6 cellular contexts compared by ENCODE assay signal in genomic region chr10:91807264-91807663, GRCh38. TPM values are rescaled to one million over a fixed set of nuclear protein-coding genes. Genes with fewer than 3 reads are reported as not detected.
DNase-seq lines count a peak whose midpoint lies in the region; ATAC-seq, FAIRE-seq and TF ChIP-seq lines count a peak whose summit lies in the region.
"Not testable (repeated sequence)": the region's sequence is repeated elsewhere in the genome, so short reads cannot be mapped to it uniquely, and the experiment has no call there.

No MANE protein-coding gene starts in this region.

- H3K9ac ChIP-seq in K562 (ENCODE audit: insufficient read depth in 1 of 2, low read depth in 2 of 2, low read length in 2 of 2): not testable (repeated sequence)

- not testable (repeated sequence) for H3K27me3 ChIP-seq in K562 (ENCODE audit: control insufficient read depth in 2 of 2, insufficient read depth in 2 of 2, low read length in 2 of 2); psoas muscle (ENCODE audit: insufficient read depth in 3 of 3, low read length in 2 of 3)

- peak; percentile 67 for FAIRE-seq in GM12892 (lab: Jason Lieb, UNC)
- not testable (repeated sequence) for FAIRE-seq in K562 (lab: Jason Lieb, UNC)

- peaks cover 45% of the 10 kb centered on the region for H3K36me3 Mint-ChIP-seq in activated T-helper 2 cell treated with anti-CD3 and anti-CD28 coated beads, Interferon-gamma antibody, Interleukin-2, Interleukin-4, amounts not matched to agents 10 μg/mL and 5 μg/mL and 100 μg/mL, durations not matched to agents 14 hours and 24 hours and 36 hours (ENCODE audit: low read depth)
- not testable (repeated sequence) for H3K36me3 Mint-ChIP-seq in natural killer cell

- H2AFZ ChIP-seq in K562 (ENCODE audit: low read depth, low read length): not testable (repeated sequence)

- H3K9me1 ChIP-seq in K562 (ENCODE audit: control insufficient read depth, insufficient read depth, low read length): not testable (repeated sequence)

- H3K27ac Mint-ChIP-seq in activated T-helper 2 cell treated with anti-CD3 and anti-CD28 coated beads, Interferon-gamma antibody, Interleukin-2, Interleukin-4, amounts not matched to agents 10 μg/mL and 5 μg/mL and 100 μg/mL, durations not matched to agents 14 hours and 24 hours and 36 hours: peak overlapping the region; percentile 17
- H3K27ac Mint-ChIP-seq in natural killer cell: not testable (repeated sequence)

- ATAC-seq in K562: peak; percentile 65
- peak; percentile 15 for ATAC-seq in esophagus mucosa
- ATAC-seq in natural killer cell: peak in 2 of 3 donors; percentile 43 to 46
- peak in 1 of 4 donors; percentile 37 for ATAC-seq in psoas muscle

- not testable (repeated sequence) for TF ChIP-seq POLR2A in GM12892 (IDR thresholded peaks at IDR 0.05; ENCODE audit: low read depth, low read length); K562 (conservative IDR thresholded peaks at IDR 0.05)

- POLR2A ChIA-PET in K562 (lab: Yijun Ruan, JAX): interaction anchor here (1.1 kb wide), 1 partner anchor 9 kb away, joined by 3 read pairs; the partner anchor contains the start of gene TNKS2

- H3K4me3 Mint-ChIP-seq in activated T-helper 2 cell treated with anti-CD3 and anti-CD28 coated beads, Interferon-gamma antibody, Interleukin-2, Interleukin-4, amounts not matched to agents 10 μg/mL and 5 μg/mL and 100 μg/mL, durations not matched to agents 14 hours and 24 hours and 36 hours (ENCODE audit: low read depth); natural killer cell: not testable (repeated sequence)

- 94% methylated on average over 10 of the region's 14 CpGs for WGBS in K562 (ENCODE audit: insufficient coverage, low coverage, missing lambda C conversion rate)
- WGBS in psoas muscle, 3 donors: 63 to 77% (median 72%) methylated on average over 13 to 14 of the region's 14 CpGs

- not testable (repeated sequence) for H3K9me3 Mint-ChIP-seq in activated T-helper 2 cell treated with anti-CD3 and anti-CD28 coated beads, Interferon-gamma antibody, Interleukin-2, Interleukin-4, amounts not matched to agents 10 μg/mL and 5 μg/mL and 100 μg/mL, durations not matched to agents 14 hours and 24 hours and 36 hours; natural killer cell

- not testable (repeated sequence) for H3K4me1 ChIP-seq in K562 (replicated peaks in 1 of 2; ENCODE audit: control insufficient read depth in 2 of 2, insufficient read depth in 2 of 2, low read length in 2 of 2)
- peaks cover 74% of the 10 kb centered on the region for H3K4me1 ChIP-seq in psoas muscle

- not testable (repeated sequence) for BruUV-seq in K562 (replicated peaks; lab: Mats Ljungman, UMichigan)

- peaks cover 33% of the 10 kb centered on the region for H3K4me1 Mint-ChIP-seq in activated T-helper 2 cell treated with anti-CD3 and anti-CD28 coated beads, Interferon-gamma antibody, Interleukin-2, Interleukin-4, amounts not matched to agents 10 μg/mL and 5 μg/mL and 100 μg/mL, durations not matched to agents 14 hours and 24 hours and 36 hours (ENCODE audit: low read depth)
- peaks cover 57 to 62% of the 10 kb centered on the region in 2 donors for H3K4me1 Mint-ChIP-seq in natural killer cell

- H4K20me1 ChIP-seq in K562 (replicated peaks; ENCODE audit: control insufficient read depth, insufficient read depth, low read length): not testable (repeated sequence)

- peaks cover 49% of the 10 kb centered on the region for H3K79me2 ChIP-seq in K562 (ENCODE audit: control insufficient read depth, insufficient read depth, low read length)

- TF ChIP-seq EP300 in K562 (IDR thresholded peaks at IDR 0.05; ENCODE audit: low read length): not testable (repeated sequence)

- H3K36me3 ChIP-seq in K562 (ENCODE audit: control insufficient read depth, insufficient read depth, low read length) (peaks cover 45% of the 10 kb centered on the region), psoas muscle (ENCODE audit: insufficient read depth in 1 of 2, low read depth in 1 of 2) (peaks cover 7 to 37% of the 10 kb centered on the region in 2 donors)

- H3K27ac ChIP-seq in K562 (ENCODE audit: extremely low read depth, low read depth, low read length): not testable (repeated sequence)
- peak overlapping the region; percentile 27 for H3K27ac ChIP-seq in psoas muscle

- TF ChIP-seq RAD21 in K562 (CRISPR knock-in tag; conservative IDR thresholded peaks at IDR 0.05 in 1 of 2, IDR thresholded peaks at IDR 0.05 in 1 of 2): not testable (repeated sequence)

- intact Hi-C loops in activated T-helper 2 cell treated with anti-CD3 and anti-CD28 coated beads, Interferon-gamma antibody, Interleukin-2, Interleukin-4, amounts not matched to agents 10 μg/mL and 5 μg/mL and 100 μg/mL, durations not matched to agents 14 hours and 24 hours and 36 hours (cut with micrococcal nuclease); K562 (cut with micrococcal nuclease); natural killer cell (cut with micrococcal nuclease); psoas muscle (cut with DNase I): not testable (repeated sequence)

- not testable (repeated sequence) for H3K4me2 ChIP-seq in K562 (ENCODE audit: insufficient read depth, low read length)

- DNase-seq in GM12892 (ENCODE audit: insufficient read length); activated T-helper 2 cell treated with anti-CD3 and anti-CD28 coated beads, Interferon-gamma antibody, Interleukin-2, Interleukin-4, amounts not matched to agents 10 μg/mL and 5 μg/mL and 100 μg/mL, durations not matched to agents 14 hours and 24 hours and 36 hours (ENCODE audit: low spot score); K562 (ENCODE audit: extremely low read depth in 1 of 4, low spot score in 3 of 4); natural killer cell; psoas muscle: not testable (repeated sequence)

- H3K4me3 ChIP-seq in K562, psoas muscle: not testable (repeated sequence)

- in situ Hi-C loops in K562 (cut with MboI): not testable (repeated sequence)

- H3K27me3 Mint-ChIP-seq in activated T-helper 2 cell treated with anti-CD3 and anti-CD28 coated beads, Interferon-gamma antibody, Interleukin-2, Interleukin-4, amounts not matched to agents 10 μg/mL and 5 μg/mL and 100 μg/mL, durations not matched to agents 14 hours and 24 hours and 36 hours (ENCODE audit: low read depth); natural killer cell (ENCODE audit: low read depth in 2 of 2): not testable (repeated sequence)

- H3K9me3 ChIP-seq in K562 (replicated peaks; ENCODE audit: control insufficient read depth, insufficient read depth, low read depth, low read length); psoas muscle: not testable (repeated sequence)

- TF ChIP-seq CTCF in K562 (IDR thresholded peaks at IDR 0.05 in 2 of 3, conservative IDR thresholded peaks at IDR 0.05 in 1 of 3; ENCODE audit: insufficient read depth in 2 of 3, low read depth in 1 of 3, low read length in 3 of 3); natural killer cell (IDR thresholded peaks at IDR 0.05); psoas muscle (IDR thresholded peaks at IDR 0.05): not testable (repeated sequence)

- CTCF ChIA-PET in K562 (lab: Yijun Ruan, JAX; ENCODE audit: low intra/inter-chr PET ratio): not testable (repeated sequence)

RNA-seq across cellular contexts. Expression of gene TNKS2, which starts 9.0 kb away (rescaled TPM):
- 9.0 TPM for polyA plus RNA-seq in GM12892 (2012; ENCODE audit: missing spikeins)
- 27.2 and 28.1 TPM in 2 replicates for total RNA-seq in activated T-helper 2 cell treated with anti-CD3 and anti-CD28 coated beads, Interferon-gamma antibody, Interleukin-2, Interleukin-4, amounts not matched to agents 10 μg/mL and 5 μg/mL and 100 μg/mL, durations not matched to agents 14 hours and 24 hours and 36 hours
- 13.9 and 33.4 TPM in 2 replicates for total RNA-seq in K562 (2011; cell fraction: chromatin; rRNA removed; ENCODE audit: low replicate concordance)
- total RNA-seq in K562 (2011; cell fraction: nucleolus; rRNA removed): 8.2 and 10.7 TPM in 2 replicates
- total RNA-seq in K562 (2011; cell fraction: nucleoplasm; rRNA removed): 15.0 and 18.2 TPM in 2 replicates
- total RNA-seq in K562 (2014; rRNA removed) (8.6 and 10.8 TPM in 2 replicates), K562 (2014; rRNA removed; fragmentation: Illumina TruSeq; extraction: Trizol) (7.0 and 8.4 TPM in 2 replicates), K562 (2015; rRNA removed; fragmentation: Illumina TruSeq; extraction: Trizol) (5.1 and 5.8 TPM in 2 replicates), K562 (2021) (13.5 and 15.2 TPM in 2 replicates), esophagus mucosa (28.4 TPM), natural killer cell (10 to 100 TPM; 47.0 to 50.9 (median 47.9) TPM), psoas muscle (10 to 100 TPM; 29.8 to 49.5 (median 35.8) TPM)
- polyA plus RNA-seq in K562 (2011; rRNA removed) (15.2 and 19.8 TPM in 2 replicates), K562 (2014; fragmentation: Illumina TruSeq; extraction: Trizol) (12.9 and 14.1 TPM in 2 replicates), K562 (2014; fragmentation: Nextera tagmentation; extraction: Ambion mirVana) (1 to 10 TPM; 3.5 to 6.0 TPM), K562 (2014; rRNA removed) (9.2 TPM in 2 replicates), psoas muscle (10 to 100 TPM in 2 of 3 donors, 1 to 10 TPM in 1; 6.3 to 20.8 (median 11.8) TPM)
- 4.8 and 7.6 TPM in 2 replicates for polyA plus RNA-seq in K562 (2011; cell fraction: cytosol; rRNA removed)
- 13.3 and 16.1 TPM in 2 replicates for polyA plus RNA-seq in K562 (2011; cell fraction: nucleus; rRNA removed)
- polyA plus RNA-seq in K562 (2012): 8.8 and 14.0 TPM in 2 replicates
- polyA minus RNA-seq in K562 (2011; rRNA and poly(A)+ RNA removed): 42.3 and 42.4 TPM in 2 replicates
- polyA minus RNA-seq in K562 (2011; cell fraction: cytosol; rRNA and poly(A)+ RNA removed): 11.8 and 15.7 TPM in 2 replicates
- 11.2 and 19.1 TPM in 2 replicates for polyA minus RNA-seq in K562 (2011; cell fraction: nucleus; rRNA and poly(A)+ RNA removed)
